In the genomic region with DNA sequence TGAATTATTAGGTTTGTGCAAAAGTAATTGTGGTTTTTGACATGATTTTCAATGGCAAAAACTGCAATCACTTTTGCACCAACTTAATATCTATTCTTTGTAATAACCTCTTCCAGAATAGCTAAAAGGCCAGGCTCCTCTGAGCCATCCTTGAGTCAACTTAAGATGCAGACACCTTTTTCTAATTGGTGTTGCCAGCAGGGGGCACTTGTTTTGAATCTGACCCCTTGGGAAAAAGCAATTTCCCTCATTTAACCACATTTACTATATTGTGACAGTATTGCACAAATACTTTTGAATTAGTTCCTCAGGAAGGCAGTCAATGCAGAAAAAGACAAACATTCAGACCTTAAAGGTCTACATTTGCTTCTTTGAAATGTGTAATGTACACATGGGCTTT, we compare ENCODE assay signal across 19 cellular contexts.
A peak's percentile ranks its signal among the peaks of the same experiment; 100 is the strongest.
DNase-seq lines count a peak whose midpoint lies in the region; ATAC-seq, FAIRE-seq and TF ChIP-seq lines count a peak whose summit lies in the region.
"Had no signal": no experiment of that assay in that cellular context is flagged by ENCODE, and none has a peak within 500 bp of the region (broad histone marks: within the 10 kb centered on the region; RNA-seq: fewer than 3 reads in every experiment).

No MANE protein-coding gene starts in this region.

- H3K27ac ChIP-seq in cardiac muscle cell (no peak overlapping the region), K562 (ENCODE audit: extremely low read depth, low read depth, low read length) (no peak overlapping the region)
- H3K27ac ChIP-seq: left lung, RWPE1, suprapubic skin had no signal

- DNase-seq in cardiac muscle cell (ENCODE audit: low read depth in 1 of 2, low spot score in 1 of 2), result no peak
- no peak for DNase-seq in Right ventricle myocardium inferior (ENCODE audit: missing footprints)
- peak; percentile 8 for DNase-seq in Jurkat, Clone E6-1 (ENCODE audit: low read depth, low spot score)
- peak in 3 of 4 experiments; percentile 37 to 44 (median 39) for DNase-seq in K562 (ENCODE audit: extremely low read depth in 1 of 4, low spot score in 3 of 4)
- no peak for DNase-seq in progenitor cell of endocrine pancreas (ENCODE audit: low spot score, unreplicated experiment)
- no peak for DNase-seq in C1 segment of cervical spinal cord (lab: John Stamatoyannopoulos, UW)
- no peak for DNase-seq in globus pallidus (ENCODE audit: low spot score)
- DNase-seq: activated CD4-positive, alpha-beta T cell treated with anti-CD3 and anti-CD28 coated beads for 48 hours; activated T-cell treated with anti-CD3 and anti-CD28 coated beads, Interleukin-2, amount 50 U/mL, for 72 hours; DMS79 treated with DMSO at 0.1 percent for 48 hours; left lung; naive B cell; NCI-H1436 treated with DMSO at 0.1 percent for 48 hours; NCI-H510A treated with DMSO at 0.1 percent for 48 hours had no signal

- no peaks in the 10 kb centered on the region for H3K9me1 ChIP-seq in K562 (ENCODE audit: control insufficient read depth, insufficient read depth, low read length)

- intact Hi-C loops in Right ventricle myocardium inferior (cut with DNase I), result no loop called here
- intact Hi-C loops in K562 (cut with micrococcal nuclease), result no loop called here

- no peaks in the 10 kb centered on the region for H3K9me3 ChIP-seq in cardiac muscle cell (ENCODE audit: low read depth)
- no peaks in the 10 kb centered on the region for H3K9me3 ChIP-seq in K562 (replicated peaks; ENCODE audit: control insufficient read depth, insufficient read depth, low read depth, low read length)
- H3K9me3 ChIP-seq: left lung, suprapubic skin had no signal

- TF ChIP-seq CTCF in cardiac muscle cell (IDR thresholded peaks at IDR 0.05; ENCODE audit: low read depth, low read length) (peak; percentile 21), K562 (IDR thresholded peaks at IDR 0.05 in 2 of 3, conservative IDR thresholded peaks at IDR 0.05 in 1 of 3; ENCODE audit: insufficient read depth in 2 of 3, low read depth in 1 of 3, low read length in 3 of 3) (peak; percentile 11 to 44 (median 38); a peak in 4 of 6 replicates), progenitor cell of endocrine pancreas (IDR thresholded peaks at IDR 0.05; ENCODE audit: unreplicated experiment) (peak; percentile 15)

- no peaks in the 10 kb centered on the region for H3K36me3 Mint-ChIP-seq in progenitor cell of endocrine pancreas (ENCODE audit: insufficient read depth)
- H3K36me3 Mint-ChIP-seq: naive B cell had no signal

- no peak overlapping the region for H2AFZ ChIP-seq in K562 (ENCODE audit: low read depth, low read length)

- no peak overlapping the region for H3K4me3 ChIP-seq in cardiac muscle cell
- H3K4me3 ChIP-seq in Jurkat, Clone E6-1 (ENCODE audit: low read length), result no peak overlapping the region
- no peak overlapping the region for H3K4me3 ChIP-seq in K562
- H3K4me3 ChIP-seq: left lung, suprapubic skin had no signal

- no peaks in the 10 kb centered on the region for H3K79me2 ChIP-seq in K562 (ENCODE audit: control insufficient read depth, insufficient read depth, low read length)

- no TSS peak for BruUV-seq in K562 (replicated peaks; lab: Mats Ljungman, UMichigan)

- no peak for ATAC-seq in Right ventricle myocardium inferior
- ATAC-seq in K562, result no peak
- no peak for ATAC-seq in GM21786 (IDR thresholded peaks at IDR 0.05; ENCODE audit: unreplicated experiment)
- ATAC-seq: activated T-cell treated with anti-CD3 and anti-CD28 coated beads, Interleukin-2, amount 50 U/mL, for 72 hours; esophagus mucosa; left lung had no signal

- TF ChIP-seq EP300 in K562 (IDR thresholded peaks at IDR 0.05; ENCODE audit: low read length), result no peak

- H3K4me2 ChIP-seq in K562 (ENCODE audit: insufficient read depth, low read length), result no peak overlapping the region

- no peak overlapping the region for H3K27ac Mint-ChIP-seq in progenitor cell of endocrine pancreas
- H3K27ac Mint-ChIP-seq: activated T-cell treated with anti-CD3 and anti-CD28 coated beads, Interleukin-2, amount 50 U/mL, for 72 hours; naive B cell had no signal

- no peaks in the 10 kb centered on the region for H3K36me3 ChIP-seq in cardiac muscle cell
- H3K36me3 ChIP-seq in K562 (ENCODE audit: control insufficient read depth, insufficient read depth, low read length), result no peaks in the 10 kb centered on the region
- H3K36me3 ChIP-seq: left lung, suprapubic skin had no signal

- no peaks in the 10 kb centered on the region for H3K4me1 ChIP-seq in cardiac muscle cell (ENCODE audit: low read depth)
- peaks cover 3 to 20% of the 10 kb centered on the region in 2 experiments; a peak in 4 of 5 replicates for H3K4me1 ChIP-seq in K562 (replicated peaks in 1 of 2; ENCODE audit: control insufficient read depth in 2 of 2, insufficient read depth in 2 of 2, low read length in 2 of 2)

- in situ Hi-C loops in K562 (cut with MboI), result no loop called here

- H3K4me1 Mint-ChIP-seq in progenitor cell of endocrine pancreas (ENCODE audit: low read depth), result peaks cover 4% of the 10 kb centered on the region
- H3K4me1 Mint-ChIP-seq: naive B cell had no signal

- no peaks in the 10 kb centered on the region for H3K27me3 Mint-ChIP-seq in progenitor cell of endocrine pancreas
- H3K27me3 Mint-ChIP-seq: naive B cell had no signal

- H3K4me3 Mint-ChIP-seq in progenitor cell of endocrine pancreas (ENCODE audit: low read depth), result no peak overlapping the region
- H3K4me3 Mint-ChIP-seq: activated T-cell treated with anti-CD3 and anti-CD28 coated beads, Interleukin-2, amount 50 U/mL, for 72 hours; naive B cell had no signal

- no peak overlapping the region for H3K9ac ChIP-seq in K562 (ENCODE audit: insufficient read depth in 1 of 2, low read depth in 2 of 2, low read length in 2 of 2)

- H3K27me3 ChIP-seq in cardiac muscle cell (no peaks in the 10 kb centered on the region), K562 (ENCODE audit: control insufficient read depth in 2 of 2, insufficient read depth in 2 of 2, low read length in 2 of 2) (no peaks in the 10 kb centered on the region)
- H3K27me3 ChIP-seq: left lung, suprapubic skin had no signal

- POLR2A ChIA-PET in K562 (lab: Yijun Ruan, JAX), result no interaction called here

- TF ChIP-seq RAD21 in K562 (CRISPR knock-in tag; conservative IDR thresholded peaks at IDR 0.05 in 1 of 2, IDR thresholded peaks at IDR 0.05 in 1 of 2), result peak in 1 of 2 experiments; percentile 25; a peak in 2 of 4 replicates

- CTCF ChIA-PET in K562 (lab: Yijun Ruan, JAX; ENCODE audit: low intra/inter-chr PET ratio), result no interaction called here

- no peaks in the 10 kb centered on the region for H3K9me3 Mint-ChIP-seq in progenitor cell of endocrine pancreas (ENCODE audit: low read depth)

- no peak for TF ChIP-seq POLR2A in K562 (conservative IDR thresholded peaks at IDR 0.05)

- no peaks in the 10 kb centered on the region for H4K20me1 ChIP-seq in K562 (replicated peaks; ENCODE audit: control insufficient read depth, insufficient read depth, low read length)

- FAIRE-seq in K562 (lab: Jason Lieb, UNC), result no peak
- FAIRE-seq: GM19239 had no signal

TF ChIP-seq in K562, 482 proteins besides CTCF, POLR2A, EP300 and RAD21 (continues in another document):
- TF ChIP-seq PATZ1 (CRISPR knock-in tag; IDR thresholded peaks at IDR 0.05; ENCODE audit: borderline replicate concordance) (no peak), CBX8 (IDR thresholded peaks at IDR 0.05; ENCODE audit: borderline replicate concordance, extremely low read depth, low read depth, low read length, poor library complexity, severe bottlenecking) (no peak), TEAD4 (IDR thresholded peaks at IDR 0.05; ENCODE audit: low read length) (no peak), TEAD4 (CRISPR knock-in tag; IDR thresholded peaks at IDR 0.05; ENCODE audit: borderline replicate concordance) (no peak), GATAD2A (IDR thresholded peaks at IDR 0.05) (no peak), BRF1 (IDR thresholded peaks at IDR 0.05; ENCODE audit: borderline replicate concordance, extremely low read depth, insufficient read length) (no peak), RUNX1 (IDR thresholded peaks at IDR 0.05; ENCODE audit: low read depth) (no peak), ZNF140 (CRISPR knock-in tag; IDR thresholded peaks at IDR 0.05) (no peak), SREBF1 (IDR thresholded peaks at IDR 0.05; ENCODE audit: borderline replicate concordance, low read depth, low read length) (no peak), SRSF9 (IDR thresholded peaks at IDR 0.05; ENCODE audit: borderline replicate concordance, low read depth, low read length) (no peak), ZNF644 (tag; IDR thresholded peaks at IDR 0.05; ENCODE audit: low read depth) (no peak), CREBBP (IDR thresholded peaks at IDR 0.05; ENCODE audit: low read depth, low read length) (no peak), ILF3 (IDR thresholded peaks at IDR 0.05; ENCODE audit: borderline replicate concordance) (no peak), NKRF (IDR thresholded peaks at IDR 0.05; ENCODE audit: borderline replicate concordance) (no peak)

Comparison
In these comparisons a context has a peak if more than half of its experiments do, and no peak if none do; other contexts are left out.
1. DNase-seq: peak in Jurkat, Clone E6-1 (single experiment) and K562 (3 of 4); none in cardiac muscle cell (0 of 2), Right ventricle myocardium inferior (single experiment), progenitor cell of endocrine pancreas (single experiment), C1 segment of cervical spinal cord (0 of 14) and globus pallidus (single experiment).
2. Peak in every context shown above with its lines, with median percentiles within 50 percentile points of each other: CTCF ChIP-seq.